8 cellular contexts compared by ENCODE assay signal in genomic region chr4:18021720-18022571, GRCh38. TPM values are rescaled to one million over a fixed set of nuclear protein-coding genes. Genes with fewer than 3 reads are reported as not detected.
DNase-seq lines count a peak whose midpoint lies in the region; ATAC-seq and TF ChIP-seq lines count a peak whose summit lies in the region.

Gene LCORL, minus strand, starts transcription at chr4:18021755. Its CDS starts 4 bp downstream, at chr4:18021751.

- peak; percentile 78 for ATAC-seq in GM19035 (IDR thresholded peaks at IDR 0.05; ENCODE audit: unreplicated experiment)
- ATAC-seq in HG03378 (IDR thresholded peaks at IDR 0.05; ENCODE audit: unreplicated experiment): peak; percentile 85

- no peaks in the 10 kb centered on the region for H3K36me3 ChIP-seq in kidney epithelial cell (ENCODE audit: control insufficient read depth, insufficient read depth, low read length)

- H3K4me3 ChIP-seq in choroid plexus epithelial cell (ENCODE audit: low read depth, low read length) (peak within 1 kb of the TSS; percentile 91), kidney epithelial cell (ENCODE audit: low read depth, low read length) (peak within 1 kb of the TSS; percentile 72)

- TF ChIP-seq CTCF in choroid plexus epithelial cell (conservative IDR thresholded peaks at IDR 0.05; ENCODE audit: low read depth, low read length): peak; percentile 8
- TF ChIP-seq CTCF in kidney epithelial cell (IDR thresholded peaks at IDR 0.05; ENCODE audit: insufficient read depth, low read length, poor library complexity, severe bottlenecking): no peak

- peak; percentile 95 for DNase-seq in AML-193 (lab: John Stamatoyannopoulos, UW)
- peak; percentile 94 for DNase-seq in NCI-H460 (ENCODE audit: extremely low read depth, low read depth)
- DNase-seq in activated CD4-positive, alpha-beta T cell treated with anti-CD3 and anti-CD28 coated beads for 24 hours (ENCODE audit: low read depth in 2 of 2): peak; percentile 75 to 76
- peak; percentile 98 for DNase-seq in choroid plexus epithelial cell (ENCODE audit: low read depth)
- DNase-seq in kidney epithelial cell (ENCODE audit: low read depth): peak; percentile 82
- DNase-seq in stimulated activated CD4-positive, alpha-beta T cell treated with anti-CD3 and anti-CD28 coated beads, Interleukin-15, amount 100 ng/mL, for 48 hours (ENCODE audit: low read depth in 2 of 2): peak; percentile 76 to 78

- no peaks in the 10 kb centered on the region for H3K27me3 ChIP-seq in kidney epithelial cell (ENCODE audit: control insufficient read depth, insufficient read depth, low read length)

RNA-seq across cellular contexts. Expression of gene LCORL, which starts in this region (rescaled TPM):
- total RNA-seq in NCI-H460 (2014; rRNA removed; shearing (Covaris generic)): 12.8 and 16.7 TPM in 2 replicates
- polyA plus RNA-seq in NCI-H460 (2014; cell fraction: nucleus; rRNA removed): 4.3 and 6.1 TPM in 2 replicates
- total RNA-seq in kidney epithelial cell: 18.5 and 35.2 TPM in 2 replicates

Comparison
In these comparisons a context has a peak if more than half of its experiments do, and no peak if none do; other contexts are left out.
1. Peak in every context shown above with its lines: DNase-seq, ATAC-seq and H3K4me3 ChIP-seq.